8 cellular contexts compared by ENCODE assay signal in the genomic region with DNA sequence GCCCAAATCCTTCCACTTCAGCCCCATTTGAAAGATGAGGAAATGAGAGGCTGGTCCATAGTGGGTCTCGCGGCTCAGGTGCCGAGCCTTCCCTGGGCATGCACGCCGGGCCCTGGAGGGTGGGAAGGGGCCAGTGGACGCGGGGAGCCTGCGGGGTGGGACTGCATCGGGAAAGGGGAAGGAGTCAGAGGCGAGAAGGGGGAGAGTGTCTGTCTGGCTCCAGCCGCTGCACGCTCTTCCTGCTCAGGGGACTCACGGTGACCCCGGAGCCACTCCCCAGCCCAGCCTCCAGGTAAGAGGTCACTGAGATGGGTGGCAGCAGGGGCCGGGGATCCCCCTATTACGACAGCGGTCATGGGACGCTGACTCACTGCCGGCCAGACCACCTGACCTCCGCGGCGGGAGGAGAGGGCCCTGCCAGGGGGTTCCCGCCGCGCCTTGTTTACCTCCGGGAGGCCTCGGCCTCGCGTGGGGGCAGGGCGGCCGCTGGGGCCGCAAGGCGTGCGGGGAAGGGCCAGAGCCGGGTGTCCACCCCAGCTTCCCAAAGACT. TPM values are rescaled to one million over a fixed set of nuclear protein-coding genes. Genes with fewer than 3 reads are reported as not detected.
DNase-seq lines count a peak whose midpoint lies in the region; ATAC-seq and TF ChIP-seq lines count a peak whose summit lies in the region.

No MANE protein-coding gene starts in this region.

- peak; percentile 33 to 58 for DNase-seq in NCI-H2081 (lab: John Stamatoyannopoulos, UW)
- DNase-seq in NCI-H2081 treated with DMSO at 0.1 percent for 48 hours (lab: John Stamatoyannopoulos, UW) = no peak
- DNase-seq in NCI-H146 (lab: John Stamatoyannopoulos, UW) = peak; percentile 83
- peak; percentile 85 for DNase-seq in activated CD4-positive, alpha-beta T cell treated with anti-CD3 and anti-CD28 coated beads for 48 hours
- peak; percentile 96 for DNase-seq in colonic mucosa
- DNase-seq in left lobe of liver (ENCODE audit: low spot score) = peak; percentile 98
- DNase-seq in stimulated activated CD4-positive, alpha-beta T cell treated with anti-CD3 and anti-CD28 coated beads, Interleukin-2, amount 100 ng/mL, for 24 hours = peak; percentile 79 to 83

- no peak for TF ChIP-seq CTCF in colonic mucosa (IDR thresholded peaks at IDR 0.05)

- H3K4me1 ChIP-seq in colonic mucosa = peaks cover 37% of the 10 kb centered on the region

- peaks cover 4% of the 10 kb centered on the region for H3K36me3 ChIP-seq in colonic mucosa

- H3K27ac ChIP-seq in colonic mucosa = peak overlapping the region; percentile 100

- H3K4me3 ChIP-seq in colonic mucosa = peak overlapping the region; percentile 20

- ATAC-seq in HG02763 (IDR thresholded peaks at IDR 0.05; ENCODE audit: unreplicated experiment) (peak; percentile 65), left lobe of liver (peak; percentile 66)

- no peaks in the 10 kb centered on the region for H3K27me3 ChIP-seq in colonic mucosa

- no peaks in the 10 kb centered on the region for H3K9me3 ChIP-seq in colonic mucosa

- intact Hi-C loops in colonic mucosa (cut with DNase I) = no loop called here

- H3K9ac ChIP-seq in colonic mucosa (ENCODE audit: low read depth in 2 of 2, low read length in 2 of 2) = peak overlapping the region; percentile 94 to 100

RNA-seq across cellular contexts. Expression of a gene that starts 1.9 kb away (rescaled TPM):
- total RNA-seq in colonic mucosa (100 to 1,000 TPM; 262 to 388 TPM), left lobe of liver (361 TPM)

RNA-seq across cellular contexts. Expression of a gene that starts 12.2 kb away (rescaled TPM):
- total RNA-seq in colonic mucosa = 100 to 1,000 TPM; 332 to 540 TPM
- 192 TPM for total RNA-seq in left lobe of liver

RNA-seq across cellular contexts. Expression of a gene that starts 25.0 kb away (rescaled TPM):
- total RNA-seq in colonic mucosa (1 to 10 TPM; 5.3 to 5.4 TPM), left lobe of liver (2.6 TPM)

RNA-seq across cellular contexts. Expression of a gene that starts 39.8 kb away (rescaled TPM):
- 10 to 100 TPM in 1 of 2 donors, 1 to 10 TPM in 1; 8.6 to 17.5 TPM for total RNA-seq in colonic mucosa
- 12.8 TPM for total RNA-seq in left lobe of liver
